Comparison of ENCODE assay signal across 8 cellular contexts in genomic region chr4:37685211-37685725, GRCh38. TPM values are rescaled to one million over a fixed set of nuclear protein-coding genes. Genes with fewer than 3 reads are reported as not detected.
DNase-seq lines count a peak whose midpoint lies in the region; ATAC-seq, FAIRE-seq and TF ChIP-seq lines count a peak whose summit lies in the region.

No MANE protein-coding gene starts in this region.

- peaks cover 26% of the 10 kb centered on the region for H3K36me3 Mint-ChIP-seq in T-helper 2 cell treated with Interferon-gamma antibody and Interleukin-4, amounts not matched to agents 5 μg/mL and 100 μg/mL, for 36 hours (ENCODE audit: low read depth)

- H3K4me3 ChIP-seq in ACC112 (ENCODE audit: low read depth, low read length) = peak overlapping the region; percentile 91
- peak overlapping the region; percentile 70 for H3K4me3 ChIP-seq in ectodermal cell (ENCODE audit: insufficient read depth, low read depth, low read length)
- peak overlapping the region; percentile 71 to 73 for H3K4me3 ChIP-seq in muscle layer of colon (ENCODE audit: low read depth in 1 of 2, low read length in 2 of 2)
- H3K4me3 ChIP-seq in uterus = peak overlapping the region; percentile 51 to 82

- H3K9me3 ChIP-seq in ectodermal cell (ENCODE audit: control insufficient read depth, low read length) (no peaks in the 10 kb centered on the region), muscle layer of colon (ENCODE audit: low read length) (no peaks in the 10 kb centered on the region), uterus (no peaks in the 10 kb centered on the region)

- peak overlapping the region; percentile 72 for H2AFZ ChIP-seq in ACC112 (ENCODE audit: low read length, unreplicated experiment)

- peak; percentile 76 for FAIRE-seq in GM18507 (lab: Jason Lieb, UNC)

- intact Hi-C loops in uterus (cut with DNase I; ENCODE audit: low total_unique reads) = no loop called here

- H3K9me3 Mint-ChIP-seq in T-helper 2 cell treated with Interferon-gamma antibody and Interleukin-4, amounts not matched to agents 5 μg/mL and 100 μg/mL, for 36 hours = no peaks in the 10 kb centered on the region

- H3K36me3 ChIP-seq in ACC112 (ENCODE audit: insufficient read depth, low read length) (peaks cover 1% of the 10 kb centered on the region; the same call in 1 of the 2 replicates), ectodermal cell (ENCODE audit: control insufficient read depth, insufficient read depth, low read length) (no peaks in the 10 kb centered on the region), muscle layer of colon (ENCODE audit: insufficient read depth, low read length) (no peaks in the 10 kb centered on the region), uterus (no peaks in the 10 kb centered on the region)

- no peak for ATAC-seq in GM18519 (IDR thresholded peaks at IDR 0.05; ENCODE audit: low FRiP score, unreplicated experiment)
- no peak for ATAC-seq in HG02885 (IDR thresholded peaks at IDR 0.05; ENCODE audit: poor library complexity, unreplicated experiment)

- H3K79me2 ChIP-seq in ACC112 (ENCODE audit: control insufficient read depth, insufficient read depth, low read length, unreplicated experiment) = peaks cover 17% of the 10 kb centered on the region

- TF ChIP-seq CTCF in uterus (IDR thresholded peaks at IDR 0.05) = no peak

- no peak for TF ChIP-seq POLR2A in uterus (IDR thresholded peaks at IDR 0.05)

- H3K27ac Mint-ChIP-seq in T-helper 2 cell treated with Interferon-gamma antibody and Interleukin-4, amounts not matched to agents 5 μg/mL and 100 μg/mL, for 36 hours = peak overlapping the region; percentile 98

- no peak for DNase-seq in GM18507 (ENCODE audit: extremely low spot score, insufficient read length, low read depth)
- DNase-seq in T-helper 2 cell treated with Interferon-gamma antibody and Interleukin-4, amounts not matched to agents 5 μg/mL and 100 μg/mL, for 36 hours (ENCODE audit: low spot score) = peak; percentile 54
- peak in 1 of 2 donors; percentile 38 for DNase-seq in uterus

- peaks cover 3% of the 10 kb centered on the region for H3K27me3 Mint-ChIP-seq in T-helper 2 cell treated with Interferon-gamma antibody and Interleukin-4, amounts not matched to agents 5 μg/mL and 100 μg/mL, for 36 hours (ENCODE audit: low read depth)

- peaks cover 32% of the 10 kb centered on the region for H3K4me1 Mint-ChIP-seq in T-helper 2 cell treated with Interferon-gamma antibody and Interleukin-4, amounts not matched to agents 5 μg/mL and 100 μg/mL, for 36 hours (ENCODE audit: low read depth)

- H3K4me1 ChIP-seq in ACC112 (ENCODE audit: control insufficient read depth, insufficient read depth, low read length, unreplicated experiment) (peaks cover 17% of the 10 kb centered on the region), ectodermal cell (ENCODE audit: control insufficient read depth, insufficient read depth, low read length) (peaks cover 13% of the 10 kb centered on the region), muscle layer of colon (ENCODE audit: insufficient read depth, low read length) (peaks cover 39% of the 10 kb centered on the region), uterus (peaks cover 0 to 7% of the 10 kb centered on the region in 2 donors)

- peak overlapping the region; percentile 64 for H3K9ac ChIP-seq in muscle layer of colon (ENCODE audit: low read length)

- 7 to 17% methylated on average over 9 of the region's 10 CpGs for WGBS in ectodermal cell, 2 experiments

- peak overlapping the region; percentile 76 for H3K27ac ChIP-seq in ACC112 (ENCODE audit: low read depth, low read length)
- H3K27ac ChIP-seq in ectodermal cell (ENCODE audit: insufficient read depth, low read depth, low read length, poor library complexity, severe bottlenecking) = no peak overlapping the region
- peak overlapping the region; percentile 67 for H3K27ac ChIP-seq in muscle layer of colon (ENCODE audit: low read depth, low read length)
- H3K27ac ChIP-seq in uterus = peak overlapping the region; percentile 94 to 97

- peak overlapping the region; percentile 97 for H3K4me3 Mint-ChIP-seq in T-helper 2 cell treated with Interferon-gamma antibody and Interleukin-4, amounts not matched to agents 5 μg/mL and 100 μg/mL, for 36 hours

- H3K27me3 ChIP-seq in ACC112 (ENCODE audit: insufficient read depth, low read length) (no peaks in the 10 kb centered on the region), ectodermal cell (ENCODE audit: control insufficient read depth, insufficient read depth, low read length, poor library complexity, severe bottlenecking) (peaks cover 20% of the 10 kb centered on the region), muscle layer of colon (ENCODE audit: control insufficient read depth in 1 of 2, insufficient read depth in 2 of 2, low read length in 2 of 2) (no peaks in the 10 kb centered on the region), uterus (no peaks in the 10 kb centered on the region)

RNA-seq across cellular contexts. Expression of gene RELL1, which starts 0.9 kb away (rescaled TPM):
- 9.2 TPM for polyA plus RNA-seq in ectodermal cell (2013, experiment 1 of 4)
- polyA plus RNA-seq in ectodermal cell (2013, experiment 2 of 4) = 7.7 TPM
- polyA plus RNA-seq in ectodermal cell (2013, experiment 3 of 4) = 4.7 TPM
- polyA plus RNA-seq in ectodermal cell (2013, experiment 4 of 4) = 4.6 TPM
- 10 to 100 TPM; 21.2 to 64.0 (median 44.3) TPM for total RNA-seq in uterus
